Comparison of ENCODE assay signal across 8 cellular contexts in genomic region chr6:161273752-161274487, GRCh38. TPM values are rescaled to one million over a fixed set of nuclear protein-coding genes. Genes with fewer than 3 reads are reported as not detected.
A peak's percentile ranks its signal among the peaks of the same experiment; 100 is the strongest.
DNase-seq lines count a peak whose midpoint lies in the region; ATAC-seq, FAIRE-seq and TF ChIP-seq lines count a peak whose summit lies in the region.

Gene AGPAT4 (minus strand): TSS chr6:161274061. CDS start chr6:161232213, 41,848 bp downstream.

- DNase-seq in GM12892 (ENCODE audit: insufficient read length) (peak; percentile 61), NCI-H1417 (lab: John Stamatoyannopoulos, UW) (peak; percentile 4 to 96 (median 85)), T follicular helper cell (ENCODE audit: low read depth) (peak; percentile 58), amniotic stem cell (lab: John Stamatoyannopoulos, UW) (peak; percentile 94), left ventricle myocardium inferior (peak; percentile 33), progenitor cell of endocrine pancreas (ENCODE audit: low spot score, unreplicated experiment) (peak; percentile 34), urothelium cell line (ENCODE audit: low spot score) (peak; percentile 91)

- peaks cover 26% of the 10 kb centered on the region for H3K4me1 ChIP-seq in left ventricle myocardium inferior

- H3K4me1 Mint-ChIP-seq in progenitor cell of endocrine pancreas (ENCODE audit: low read depth), result peaks cover 25% of the 10 kb centered on the region

- no peaks in the 10 kb centered on the region for H3K9me3 ChIP-seq in left ventricle myocardium inferior (replicated peaks)

- TF ChIP-seq POLR2A in GM12892 (IDR thresholded peaks at IDR 0.05; ENCODE audit: low read depth, low read length), result peak; percentile 56

- ATAC-seq in HG02678 (IDR thresholded peaks at IDR 0.05; ENCODE audit: unreplicated experiment), result peak; percentile 99

- H3K27me3 ChIP-seq in left ventricle myocardium inferior (ENCODE audit: low read depth), result peaks cover 6% of the 10 kb centered on the region

- peaks cover 7% of the 10 kb centered on the region for H3K36me3 Mint-ChIP-seq in progenitor cell of endocrine pancreas (ENCODE audit: insufficient read depth)

- H3K4me3 Mint-ChIP-seq in progenitor cell of endocrine pancreas (ENCODE audit: low read depth), result peak within 1 kb of the TSS; percentile 84

- H3K36me3 ChIP-seq in left ventricle myocardium inferior, result no peaks in the 10 kb centered on the region

- no peaks in the 10 kb centered on the region for H3K27me3 Mint-ChIP-seq in progenitor cell of endocrine pancreas

- TF ChIP-seq CTCF in left ventricle myocardium inferior (IDR thresholded peaks at IDR 0.05; ENCODE audit: borderline replicate concordance), result no peak
- no peak for TF ChIP-seq CTCF in progenitor cell of endocrine pancreas (IDR thresholded peaks at IDR 0.05; ENCODE audit: unreplicated experiment)

- peak within 1 kb of the TSS; percentile 74 for H3K27ac ChIP-seq in left ventricle myocardium inferior (replicated peaks)

- H3K27ac Mint-ChIP-seq in progenitor cell of endocrine pancreas, result peak within 1 kb of the TSS; percentile 97

- intact Hi-C loops in left ventricle myocardium inferior (cut with micrococcal nuclease), result no loop called here

- no peaks in the 10 kb centered on the region for H3K9me3 Mint-ChIP-seq in progenitor cell of endocrine pancreas (ENCODE audit: low read depth)

- peak within 1 kb of the TSS; percentile 74 for H3K4me3 ChIP-seq in left ventricle myocardium inferior

- FAIRE-seq in GM12892 (lab: Jason Lieb, UNC), result peak; percentile 93
- FAIRE-seq in urothelium cell line (lab: Jason Lieb, UNC), result no peak

RNA-seq across cellular contexts. Expression of gene AGPAT4, which starts in this region (rescaled TPM):
- 4.1 TPM for polyA plus RNA-seq in GM12892 (2012; ENCODE audit: missing spikeins)
- total RNA-seq in left ventricle myocardium inferior, result 2.2 TPM
- 43.7 and 44.2 TPM in 2 replicates for total RNA-seq in progenitor cell of endocrine pancreas

Comparison
In these comparisons a context has a peak if more than half of its experiments do, and no peak if none do; other contexts are left out.
1. Peak in every context shown above with its lines: DNase-seq, ATAC-seq, H3K4me3 ChIP-seq and H3K27ac ChIP-seq.
2. RNA of gene AGPAT4 (total RNA-seq): 43.7 to 44.2 TPM in progenitor cell of endocrine pancreas; 2.2 TPM in left ventricle myocardium inferior (single experiment); every median in the first group is over 10 times any median in the second.
3. DNase-seq: peak in every context shown above with its lines; median percentile 94 in amniotic stem cell; 91 in urothelium cell line; 85 in NCI-H1417; 61 in GM12892; 58 in T follicular helper cell; 34 in progenitor cell of endocrine pancreas; 33 in left ventricle myocardium inferior.